In genomic region chr2:170161516-170162260, GRCh38 we compare ENCODE assay signal across 25 cellular contexts. TPM values are rescaled to one million over a fixed set of nuclear protein-coding genes. Genes with fewer than 3 reads are reported as not detected.
DNase-seq lines count a peak whose midpoint lies in the region; ATAC-seq and TF ChIP-seq lines count a peak whose summit lies in the region.
"Had no signal": no experiment of that assay in that cellular context is flagged by ENCODE, and none has a peak within 500 bp of the region (broad histone marks: within the 10 kb centered on the region; RNA-seq: fewer than 3 reads in every experiment).

No MANE protein-coding gene starts in this region.

- no peak overlapping the region for H2BK120ac ChIP-seq in mesenchymal stem cell (ENCODE audit: low read depth, low read length)

- no peak overlapping the region for H3K18ac ChIP-seq in mesenchymal stem cell (ENCODE audit: low read depth in 1 of 2, low read length in 2 of 2)

- ATAC-seq in GM19324 (IDR thresholded peaks at IDR 0.05; ENCODE audit: low FRiP score, unreplicated experiment) = no peak
- ATAC-seq: activated CD8-positive, alpha-beta T cell treated with anti-CD3 and anti-CD28 coated beads for 36 hours; body of pancreas; naive thymus-derived CD4-positive, alpha-beta T cell had no signal

- no peak overlapping the region for H3K4ac ChIP-seq in mesenchymal stem cell (ENCODE audit: low read depth in 1 of 2, low read length in 2 of 2)

- DNase-seq in GM23248 = peak; percentile 19
- peak; percentile 17 for DNase-seq in astrocyte of the hippocampus (ENCODE audit: low read depth, low spot score)
- no peak for DNase-seq in mesenchymal stem cell
- DNase-seq in germinal center (ENCODE audit: low spot score) = no peak
- DNase-seq in 8988T = no peak
- no peak for DNase-seq in AG08395 (ENCODE audit: low spot score)
- DNase-seq: activated CD8-positive, alpha-beta T cell treated with anti-CD3 and anti-CD28 coated beads for 36 hours; activated naive CD4-positive, alpha-beta T cell treated with anti-CD3 and anti-CD28 coated beads, Interleukin-2, amount 10 ng/mL, durations not matched to agents 7 days and 5 days; activated T-cell treated with anti-CD3 and anti-CD28 coated beads, Interleukin-2, amount 50 U/mL, for 1 hour; body of pancreas; Calu3; naive thymus-derived CD4-positive, alpha-beta T cell; NCI-H146; NCI-H69; posterior cingulate gyrus; stimulated activated CD4-positive, alpha-beta T cell treated with anti-CD3 and anti-CD28 coated beads, Interleukin-2, amount 100 ng/mL, for 48 hours; stomach; upper lobe of left lung; WERI-Rb-1 had no signal

- H2BK12ac ChIP-seq in mesenchymal stem cell (ENCODE audit: low read length in 2 of 2) = no peak overlapping the region

- in situ Hi-C loops in GM23248 (cut with MboI) = no loop called here

- H3K4me2 ChIP-seq in GM23248 (ENCODE audit: unreplicated experiment) (peak overlapping the region; percentile 6), KMS-11 (peak overlapping the region; percentile 98), mesenchymal stem cell (ENCODE audit: low read length, poor library complexity, severe bottlenecking) (no peak overlapping the region)
- H3K4me2 ChIP-seq: BLaER1 treated with 17β-estradiol and CSF1 and Interleukin-3, amounts not matched to agents 10 nM and 100 nM had no signal

- no peaks in the 10 kb centered on the region for H3K9me2 ChIP-seq in GM23248 (ENCODE audit: insufficient read depth)

- H2BK5ac ChIP-seq in mesenchymal stem cell (ENCODE audit: low read depth, low read length, poor library complexity, severe bottlenecking) = no peak overlapping the region

- H3K27me3 ChIP-seq in GM23248 (replicated peaks; ENCODE audit: insufficient read depth) (no peaks in the 10 kb centered on the region), KMS-11 (ENCODE audit: insufficient read depth, low read depth) (no peaks in the 10 kb centered on the region), mesenchymal stem cell (ENCODE audit: control insufficient read depth in 1 of 2, insufficient read depth in 1 of 2, low read length in 2 of 2) (no peaks in the 10 kb centered on the region)
- H3K27me3 ChIP-seq: BLaER1 treated with 17β-estradiol and CSF1 and Interleukin-3, amounts not matched to agents 10 nM and 100 nM; body of pancreas; SJSA1; stomach; upper lobe of left lung had no signal

- no peak overlapping the region for H2BK15ac ChIP-seq in mesenchymal stem cell (ENCODE audit: low read depth, poor library complexity, severe bottlenecking)

- H3F3A ChIP-seq in GM23248 (ENCODE audit: insufficient read depth) = peaks cover 21% of the 10 kb centered on the region

- H3K4me3 ChIP-seq in GM23248 (0 out of 2 replicates have a peak overlapping the region, but pooled peaks have one; percentile 21), KMS-11 (IDR thresholded peaks at IDR 0.05; ENCODE audit: insufficient read depth, low read depth, low read length) (peak overlapping the region; percentile 41), mesenchymal stem cell (ENCODE audit: insufficient read depth in 1 of 2, low read depth in 1 of 2, low read length in 2 of 2) (peak overlapping the region in 1 of 2 experiments; percentile 46)
- H3K4me3 ChIP-seq: BLaER1 treated with 17β-estradiol and CSF1 and Interleukin-3, amounts not matched to agents 10 nM and 100 nM; body of pancreas; coronary artery; SJSA1; stomach; upper lobe of left lung had no signal

- no peak overlapping the region for H3K23ac ChIP-seq in mesenchymal stem cell (ENCODE audit: low read length in 2 of 2)

- H3K27ac ChIP-seq in GM23248 = peak overlapping the region; percentile 8; the same call in 1 of the 2 replicates
- peak overlapping the region; percentile 65; the same call in 1 of the 2 replicates for H3K27ac ChIP-seq in KMS-11
- no peak overlapping the region for H3K27ac ChIP-seq in mesenchymal stem cell (ENCODE audit: low read length, poor library complexity, severe bottlenecking)
- H3K27ac ChIP-seq: BLaER1 treated with 17β-estradiol and CSF1 and Interleukin-3, amounts not matched to agents 10 nM and 100 nM; body of pancreas; coronary artery; SJSA1; stomach; upper lobe of left lung; WERI-Rb-1 had no signal

- H2AFZ ChIP-seq in GM23248 (peak overlapping the region; percentile 58), KMS-11 (ENCODE audit: low read depth) (peak overlapping the region; percentile 53), mesenchymal stem cell (ENCODE audit: low read depth, low read length) (no peak overlapping the region)

- H3K9me3 ChIP-seq in GM23248 (ENCODE audit: low read depth) (no peaks in the 10 kb centered on the region), mesenchymal stem cell (ENCODE audit: control insufficient read depth, low read length) (no peaks in the 10 kb centered on the region)
- H3K9me3 ChIP-seq: body of pancreas, SJSA1, stomach, upper lobe of left lung had no signal

- H4K91ac ChIP-seq in mesenchymal stem cell (ENCODE audit: low read length) = no peak overlapping the region

- no peak overlapping the region for H3K14ac ChIP-seq in mesenchymal stem cell (ENCODE audit: low read length in 2 of 2)

- H3K79me2 ChIP-seq in GM23248 (ENCODE audit: insufficient read depth) (no peaks in the 10 kb centered on the region), KMS-11 (ENCODE audit: insufficient read depth, low read depth) (no peaks in the 10 kb centered on the region)

- H3K36me3 ChIP-seq in GM23248 (ENCODE audit: low read depth) (no peaks in the 10 kb centered on the region), KMS-11 (ENCODE audit: insufficient read depth) (no peaks in the 10 kb centered on the region), mesenchymal stem cell (ENCODE audit: control insufficient read depth in 1 of 2, insufficient read depth in 2 of 2, low read depth in 1 of 2, low read length in 2 of 2) (no peaks in the 10 kb centered on the region)
- H3K36me3 ChIP-seq: BLaER1 treated with 17β-estradiol and CSF1 and Interleukin-3, amounts not matched to agents 10 nM and 100 nM; SJSA1; stomach; upper lobe of left lung; WERI-Rb-1 had no signal

- H4K20me1 ChIP-seq in GM23248 (ENCODE audit: insufficient read depth) (no peaks in the 10 kb centered on the region), KMS-11 (ENCODE audit: insufficient read depth) (no peaks in the 10 kb centered on the region)
- H4K20me1 ChIP-seq: BLaER1 treated with 17β-estradiol and CSF1 and Interleukin-3, amounts not matched to agents 10 nM and 100 nM had no signal

- no peaks in the 10 kb centered on the region for H3K79me1 ChIP-seq in mesenchymal stem cell (replicated peaks; ENCODE audit: low read length, poor library complexity, severe bottlenecking)

- 63 to 68% methylated on average over 4 of the region's 4 CpGs for WGBS in GM23248 (ENCODE audit: low coverage in 1 of 2, low lambda C conversion rate in 2 of 2, missing lambda C conversion rate in 2 of 2), 2 experiments
- 93% methylated on average over 2 of the region's 4 CpGs for WGBS in mesenchymal stem cell

- H3K4me1 ChIP-seq in GM23248 (ENCODE audit: insufficient read depth) = peaks cover 39% of the 10 kb centered on the region
- peaks cover 44% of the 10 kb centered on the region for H3K4me1 ChIP-seq in KMS-11 (ENCODE audit: low read depth, poor library complexity, severe bottlenecking)
- peaks cover 2% of the 10 kb centered on the region for H3K4me1 ChIP-seq in mesenchymal stem cell (ENCODE audit: control insufficient read depth, insufficient read depth, low read depth, low read length)
- H3K4me1 ChIP-seq: body of pancreas, stomach, upper lobe of left lung had no signal

- peak overlapping the region; percentile 39 for H2AK5ac ChIP-seq in mesenchymal stem cell (ENCODE audit: low read length, severe bottlenecking)

- TF ChIP-seq CTCF in KMS-11 (conservative IDR thresholded peaks at IDR 0.05; ENCODE audit: low read depth, low read length) = no peak

- H4K8ac ChIP-seq in mesenchymal stem cell (ENCODE audit: low read length) = no peak overlapping the region

- no peak overlapping the region for H3K9ac ChIP-seq in GM23248
- no peak overlapping the region; the same call in 1 of the 2 replicates for H3K9ac ChIP-seq in KMS-11
- peak overlapping the region; percentile 9 for H3K9ac ChIP-seq in mesenchymal stem cell (ENCODE audit: low read length)
- H3K9ac ChIP-seq: BLaER1 treated with 17β-estradiol and CSF1 and Interleukin-3, amounts not matched to agents 10 nM and 100 nM had no signal

RNA-seq across cellular contexts. Expression of gene MYO3B, which starts 16.3 kb away (rescaled TPM):
- total RNA-seq in GM23248 (2014; rRNA removed; shearing (Covaris generic)) = 0.11 TPM in 1 of 2 replicates, not detected in the other
- polyA plus RNA-seq in GM23248 (2016; fragmentation: Nextera tagmentation; extraction: Ambion mirVana) = not detected in 2 replicates
- 0.08 TPM for polyA plus RNA-seq in mesenchymal stem cell (2013, experiment 1 of 2)
- 0.11 TPM for polyA plus RNA-seq in mesenchymal stem cell (2013, experiment 2 of 2)
- total RNA-seq: M059J, SJSA1 had no signal
- polyA plus RNA-seq: naive thymus-derived CD4-positive, alpha-beta T cell had no signal

Comparison
In these comparisons a context has a peak if more than half of its experiments do, and no peak if none do; other contexts are left out.
1. DNase-seq: peak in GM23248 (single experiment) and astrocyte of the hippocampus (single experiment); none in mesenchymal stem cell (single experiment), germinal center (single experiment), 8988T (single experiment) and AG08395 (single experiment).